In the genomic region with DNA sequence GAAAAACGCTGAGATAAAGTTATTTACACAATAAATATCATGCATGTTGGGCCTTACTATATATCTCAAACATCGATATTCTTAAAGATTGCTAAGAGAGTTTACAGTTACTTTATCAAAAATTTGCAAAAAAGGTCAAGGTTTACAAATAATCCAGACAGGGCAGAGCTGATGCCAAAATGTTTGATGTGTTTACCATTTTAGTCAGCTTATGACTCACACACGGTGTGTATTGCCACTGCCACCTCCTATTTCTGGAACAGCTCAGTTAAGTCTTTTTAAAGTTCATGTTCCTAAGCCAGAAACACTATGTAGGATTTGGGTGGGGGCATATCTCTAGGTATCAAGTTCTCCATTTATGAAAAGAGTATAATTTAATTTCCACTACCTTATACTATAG, we compare ENCODE assay signal across 11 cellular contexts.
DNase-seq lines count a peak whose midpoint lies in the region; ATAC-seq, FAIRE-seq and TF ChIP-seq lines count a peak whose summit lies in the region.
"Had no signal": no experiment of that assay in that cellular context is flagged by ENCODE, and none has a peak within 500 bp of the region (broad histone marks: within the 10 kb centered on the region; RNA-seq: fewer than 3 reads in every experiment).

No MANE protein-coding gene starts in this region.

- CTCF ChIA-PET in endothelial cell of umbilical vein (lab: Charles Lee), result interaction anchor here (0.7 to 1.3 kb wide), 3 partner anchors 9 to 23 kb away, joined by 3 to 4 read pairs (median 3); no protein-coding TSS in a partner anchor

- no peak overlapping the region for H2AFZ ChIP-seq in endothelial cell of umbilical vein (ENCODE audit: low read depth, low read length)

- dilution Hi-C loops in endothelial cell of umbilical vein (cut with MboI; ENCODE audit: extremely low pct_ligation_motif_present, low sequenced_read_pairs), result no loop called here

- no peaks in the 10 kb centered on the region for H4K20me1 ChIP-seq in endothelial cell of umbilical vein (replicated peaks; ENCODE audit: control insufficient read depth, extremely low read depth, insufficient read depth, low read length)

- TF ChIP-seq CTCF in endothelial cell of umbilical vein (IDR thresholded peaks at IDR 0.05; ENCODE audit: extremely low read depth in 1 of 2, insufficient read depth in 1 of 2, low read depth in 1 of 2, low read length in 2 of 2), result no peak
- no peak for TF ChIP-seq CTCF in gastrocnemius medialis (IDR thresholded peaks at IDR 0.05 in 4 of 5, conservative IDR thresholded peaks at IDR 0.05 in 1 of 5)

- H3K27ac ChIP-seq in SJSA1, result peak overlapping the region; percentile 43; the same call in 1 of the 2 replicates
- H3K27ac ChIP-seq in endothelial cell of umbilical vein (ENCODE audit: insufficient read depth, low read depth, low read length), result no peak overlapping the region
- peak overlapping the region; percentile 78 to 94 (median 86) for H3K27ac ChIP-seq in gastrocnemius medialis
- H3K27ac ChIP-seq: SK-N-MC had no signal

- intact Hi-C loops in endothelial cell of umbilical vein (cut with micrococcal nuclease) (loop anchor here (5.0 kb wide), 1 partner anchor 138 kb away; no protein-coding TSS in a partner anchor), gastrocnemius medialis (cut with DNase I; ENCODE audit: low total_unique reads) (loop anchor here (5.0 to 10.0 kb wide), 3 partner anchors 42 to 579 kb away; a partner anchor contains a TSS)

- DNase-seq in activated CD4-positive, CD25-positive, alpha-beta regulatory T cell (lab: John Stamatoyannopoulos, UW), result no peak
- DNase-seq in SJSA1 (ENCODE audit: low read depth in 1 of 2, low spot score in 2 of 2), result peak in 1 of 2 experiments; percentile 8
- peak; percentile 70 for DNase-seq in endothelial cell of umbilical vein (ENCODE audit: low read depth, low spot score)
- peak; percentile 61 to 69 for DNase-seq in gastrocnemius medialis
- DNase-seq in CD1c-positive myeloid dendritic cell (ENCODE audit: extremely low spot score), result no peak
- DNase-seq in NCI-H1105 treated with DMSO at 0.1 percent for 48 hours (lab: John Stamatoyannopoulos, UW), result no peak
- no peak for DNase-seq in NCI-H748 (lab: John Stamatoyannopoulos, UW; ENCODE audit: unreplicated experiment)
- DNase-seq: trophoblast cell had no signal

- no peaks in the 10 kb centered on the region for H3K79me2 ChIP-seq in endothelial cell of umbilical vein (ENCODE audit: control insufficient read depth, insufficient read depth, low read length)

- no peaks in the 10 kb centered on the region for H3K27me3 ChIP-seq in SJSA1 (replicated peaks)
- H3K27me3 ChIP-seq in endothelial cell of umbilical vein (ENCODE audit: control insufficient read depth in 2 of 2, insufficient read depth in 2 of 2, low read length in 2 of 2), result no peaks in the 10 kb centered on the region
- H3K27me3 ChIP-seq in gastrocnemius medialis, result no peaks in the 10 kb centered on the region

- no peaks in the 10 kb centered on the region for H3K9me1 ChIP-seq in endothelial cell of umbilical vein (replicated peaks; ENCODE audit: control insufficient read depth, extremely low read depth, insufficient read depth, low read length)

- H3K36me3 ChIP-seq in SJSA1, result no peaks in the 10 kb centered on the region
- H3K36me3 ChIP-seq in endothelial cell of umbilical vein (ENCODE audit: control insufficient read depth in 2 of 2, extremely low read depth in 1 of 2, insufficient read depth in 2 of 2, low read length in 2 of 2), result no peaks in the 10 kb centered on the region
- H3K36me3 ChIP-seq in gastrocnemius medialis, result no peaks in the 10 kb centered on the region

- H3K4me1 ChIP-seq in SJSA1 (replicated peaks) (peaks cover 15% of the 10 kb centered on the region), endothelial cell of umbilical vein (ENCODE audit: control insufficient read depth, extremely low read depth, insufficient read depth, low read length) (peaks cover 22% of the 10 kb centered on the region), gastrocnemius medialis (peaks cover 26 to 36% of the 10 kb centered on the region in 2 donors)

- POLR2A ChIA-PET in endothelial cell of umbilical vein (lab: Charles Lee), result interaction anchor here (0.6 kb wide), 1 partner anchor 139 kb away, joined by 4 read pairs; no protein-coding TSS in a partner anchor

- H3K4me2 ChIP-seq in endothelial cell of umbilical vein (ENCODE audit: insufficient read depth, low read length), result no peak overlapping the region

- TF ChIP-seq POLR2A in endothelial cell of umbilical vein (IDR thresholded peaks at IDR 0.05; ENCODE audit: low read depth, low read length), result no peak
- TF ChIP-seq POLR2A in gastrocnemius medialis (IDR thresholded peaks at IDR 0.05), result no peak

- BruUV-seq in endothelial cell of umbilical vein (replicated peaks; lab: Mats Ljungman, UMichigan), result no TSS peak

- peak; percentile 89 to 91 for ATAC-seq in activated CD4-positive, CD25-positive, alpha-beta regulatory T cell treated with anti-CD3 and anti-CD28 coated beads, Interleukin-2, amount 50 U/mL, for 24 hours
- ATAC-seq in gastrocnemius medialis, result peak; percentile 98

- H3K9ac ChIP-seq in endothelial cell of umbilical vein (replicated peaks; ENCODE audit: extremely low read depth, insufficient read depth, low read length), result no peak overlapping the region

- in situ Hi-C loops in gastrocnemius medialis (cut with MboI; ENCODE audit: low sequenced_read_pairs in 4 of 4), result no loop called here

- H3K9me3 ChIP-seq in SJSA1 (replicated peaks) (no peaks in the 10 kb centered on the region), endothelial cell of umbilical vein (replicated peaks; ENCODE audit: control insufficient read depth, insufficient read depth, low read length) (no peaks in the 10 kb centered on the region), gastrocnemius medialis (no peaks in the 10 kb centered on the region)

- no peak for FAIRE-seq in endothelial cell of umbilical vein (lab: Jason Lieb, UNC)

- H3K4me3 ChIP-seq in SJSA1, result no peak overlapping the region
- no peak overlapping the region for H3K4me3 ChIP-seq in endothelial cell of umbilical vein (replicated peaks in 1 of 3; ENCODE audit: insufficient read depth in 1 of 3, low read depth in 1 of 3, low read length in 3 of 3)
- H3K4me3 ChIP-seq in gastrocnemius medialis, result peak overlapping the region in 3 of 4 donors; percentile 1 to 19 (median 12)
- H3K4me3 ChIP-seq: SK-N-MC, skin epidermis had no signal

TF ChIP-seq in endothelial cell of umbilical vein, 7 proteins besides CTCF, POLR2A, EP300 and RAD21:
- TF ChIP-seq GATA2 (IDR thresholded peaks at IDR 0.05; ENCODE audit: insufficient read depth, insufficient read length, low read depth, low read length), result no peak
- peak; percentile 80 for TF ChIP-seq FOS (IDR thresholded peaks at IDR 0.05; ENCODE audit: borderline replicate concordance, insufficient read depth, low read length)
- no peak for TF ChIP-seq MYC (IDR thresholded peaks at IDR 0.05; ENCODE audit: low read depth, low read length)
- TF ChIP-seq, protein P1, sequence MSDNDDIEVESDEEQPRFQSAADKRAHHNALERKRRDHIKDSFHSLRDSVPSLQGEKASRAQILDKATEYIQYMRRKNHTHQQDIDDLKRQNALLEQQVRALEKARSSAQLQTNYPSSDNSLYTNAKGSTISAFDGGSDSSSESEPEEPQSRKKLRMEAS (IDR thresholded peaks at IDR 0.05; ENCODE audit: insufficient read depth, insufficient read length), result no peak
- peak; percentile 32 for TF ChIP-seq JUN (IDR thresholded peaks at IDR 0.05; ENCODE audit: borderline replicate concordance, insufficient read depth, insufficient read length, low read depth)
- no peak for TF ChIP-seq EZH2 (IDR thresholded peaks at IDR 0.05; ENCODE audit: borderline replicate concordance, low read depth, low read length, severe bottlenecking)

Comparison
In these comparisons a context has a peak if more than half of its experiments do, and no peak if none do; other contexts are left out.
1. DNase-seq: peak in endothelial cell of umbilical vein (single experiment) and gastrocnemius medialis (2 of 2); none in activated CD4-positive, CD25-positive, alpha-beta regulatory T cell (0 of 4), CD1c-positive myeloid dendritic cell (single experiment), NCI-H1105 treated with DMSO at 0.1 percent for 48 hours (single experiment) and NCI-H748 (single experiment).
2. H3K4me3 ChIP-seq: peak in gastrocnemius medialis (3 of 4); none in SJSA1 (single experiment) and endothelial cell of umbilical vein (0 of 3).